In genomic region chr12:117119592-117120198, GRCh38 we compare ENCODE assay signal across 8 cellular contexts. TPM values are rescaled to one million over a fixed set of nuclear protein-coding genes. Genes with fewer than 3 reads are reported as not detected.
DNase-seq lines count a peak whose midpoint lies in the region; TF ChIP-seq lines count a peak whose summit lies in the region.

No MANE protein-coding gene starts in this region.

- no peak overlapping the region for H3K4me3 Mint-ChIP-seq in glutamatergic neuron (ENCODE audit: unreplicated experiment)

- H3K9ac ChIP-seq in smooth muscle cell (ENCODE audit: low read depth), result no peak overlapping the region

- no peaks in the 10 kb centered on the region for H3K9me3 ChIP-seq in smooth muscle cell (replicated peaks; ENCODE audit: low read depth)

- no peaks in the 10 kb centered on the region for H3K36me3 ChIP-seq in smooth muscle cell (ENCODE audit: low read depth)

- no peak overlapping the region for H3K4me2 ChIP-seq in smooth muscle cell

- peaks cover 2% of the 10 kb centered on the region for H3K27me3 Mint-ChIP-seq in glutamatergic neuron (ENCODE audit: unreplicated experiment)

- H3K4me3 ChIP-seq in smooth muscle cell, result no peak overlapping the region

- no peak overlapping the region for H2AFZ ChIP-seq in smooth muscle cell (ENCODE audit: low read depth)

- no peaks in the 10 kb centered on the region for H3K79me2 ChIP-seq in smooth muscle cell (ENCODE audit: low read depth)

- H3K27me3 ChIP-seq in smooth muscle cell (ENCODE audit: low read depth), result no peaks in the 10 kb centered on the region

- no peak overlapping the region for H3K27ac ChIP-seq in smooth muscle cell (ENCODE audit: low read depth)

- no peaks in the 10 kb centered on the region for H3K36me3 Mint-ChIP-seq in glutamatergic neuron (ENCODE audit: unreplicated experiment)

- 50% methylated on average over 6 of the region's 6 CpGs for WGBS in smooth muscle cell (ENCODE audit: low lambda C conversion rate)

- no peaks in the 10 kb centered on the region for H4K20me1 ChIP-seq in smooth muscle cell (ENCODE audit: low read depth)

- H3K9me3 Mint-ChIP-seq in glutamatergic neuron (ENCODE audit: unreplicated experiment), result peaks cover 2% of the 10 kb centered on the region

- peak; percentile 37 for DNase-seq in stimulated activated CD4-positive, alpha-beta T cell treated with anti-CD3 and anti-CD28 coated beads, Interleukin-15, amount 100 ng/mL, for 24 hours
- DNase-seq in stimulated activated CD4-positive, alpha-beta T cell treated with anti-CD3 and anti-CD28 coated beads, Interleukin-12 subunit alpha, Interleukin-12 subunit beta, amount 100 ng/mL, for 4 hours, result no peak
- peak; percentile 82 for DNase-seq in NCI-H1694 (lab: John Stamatoyannopoulos, UW)
- DNase-seq in activated CD4-positive, alpha-beta T cell treated with anti-CD3 and anti-CD28 coated beads, Interleukin-2, amount 50 U/mL, for 48 hours, result peak; percentile 24 to 41
- DNase-seq in glutamatergic neuron, result no peak
- DNase-seq in smooth muscle cell (lab: John Stamatoyannopoulos, UW; ENCODE audit: unreplicated experiment), result no peak
- no peak for DNase-seq in effector CD4-positive, alpha-beta T cell
- DNase-seq in NCI-H128 (lab: John Stamatoyannopoulos, UW; ENCODE audit: unreplicated experiment), result no peak

- H3F3A ChIP-seq in smooth muscle cell (ENCODE audit: low read depth), result peaks cover 6% of the 10 kb centered on the region

- H3K4me1 ChIP-seq in smooth muscle cell (ENCODE audit: low read depth), result peaks cover 12% of the 10 kb centered on the region

- H3K4me1 Mint-ChIP-seq in glutamatergic neuron (ENCODE audit: low read depth, unreplicated experiment), result peaks cover 4% of the 10 kb centered on the region

- no peak overlapping the region for H3K27ac Mint-ChIP-seq in glutamatergic neuron (ENCODE audit: unreplicated experiment)

- TF ChIP-seq CTCF in glutamatergic neuron (IDR thresholded peaks at IDR 0.05; ENCODE audit: partially characterized antibody, unreplicated experiment) (peak; percentile 81), smooth muscle cell (IDR thresholded peaks at IDR 0.05; ENCODE audit: borderline replicate concordance, insufficient read depth, poor library complexity, severe bottlenecking) (peak; percentile 52)

RNA-seq across cellular contexts. Expression of gene TESC, which starts 20.5 kb away (rescaled TPM):
- total RNA-seq in glutamatergic neuron (ENCODE audit: unreplicated experiment) (0.93 TPM), smooth muscle cell (0.22 TPM in 1 of 2 replicates, not detected in the other)
- polyA plus RNA-seq in smooth muscle cell, result 0.51 and 1.1 TPM in 2 replicates

Comparison
In these comparisons a context has a peak if more than half of its experiments do, and no peak if none do; other contexts are left out.
1. DNase-seq: peak in stimulated activated CD4-positive, alpha-beta T cell treated with anti-CD3 and anti-CD28 coated beads, Interleukin-15, amount 100 ng/mL, for 24 hours (single experiment), NCI-H1694 (single experiment) and activated CD4-positive, alpha-beta T cell treated with anti-CD3 and anti-CD28 coated beads, Interleukin-2, amount 50 U/mL, for 48 hours (2 of 2); none in stimulated activated CD4-positive, alpha-beta T cell treated with anti-CD3 and anti-CD28 coated beads, Interleukin-12 subunit alpha, Interleukin-12 subunit beta, amount 100 ng/mL, for 4 hours (single experiment), glutamatergic neuron (single experiment), smooth muscle cell (single experiment), effector CD4-positive, alpha-beta T cell (single experiment) and NCI-H128 (single experiment).